In genomic region chr7:91787923-91788322, GRCh38 we compare ENCODE assay signal across 22 cellular contexts.
"Had no signal": no experiment of that assay in that cellular context is flagged by ENCODE, and none has a peak within 500 bp of the region (broad histone marks: within the 10 kb centered on the region; RNA-seq: fewer than 3 reads in every experiment).

No MANE protein-coding gene starts in this region.

- DNase-seq: naive B cell; naive thymus-derived CD8-positive, alpha-beta T cell; nephron progenitor cell; nucleus accumbens; pancreas; right cardiac atrium; right lobe of liver; sigmoid colon; small intestine; stimulated activated CD4-positive, alpha-beta T cell treated with anti-CD3 and anti-CD28 coated beads, Interleukin-15, amount 100 ng/mL, for 24 hours; stimulated activated CD4-positive, alpha-beta T cell treated with anti-CD3 and anti-CD28 coated beads, Interleukin-2, amount 100 ng/mL, for 24 hours; stimulated activated CD4-positive, alpha-beta T cell treated with anti-CD3 and anti-CD28 coated beads, Interleukin-2, amount 100 ng/mL, for 48 hours; stimulated activated CD4-positive, alpha-beta T cell treated with anti-CD3 and anti-CD28 coated beads, Interleukin-4, amount 100 ng/mL, for 24 hours; stimulated activated naive CD4-positive, alpha-beta T cell; stimulated activated naive CD8-positive, alpha-beta T cell treated with anti-CD3 and anti-CD28 coated beads, Interleukin-15, amount 100 ng/mL, for 72 hours; stimulated activated naive CD8-positive, alpha-beta T cell treated with anti-CD3 and anti-CD28 coated beads, Interleukin-15, Interleukin-2, amounts not matched to agents 100 U/mL and 50 U/mL, for 24 hours; substantia nigra; thyroid gland; trophoblast cell; upper lobe of left lung had no signal

- ATAC-seq: naive thymus-derived CD8-positive, alpha-beta T cell; natural killer cell treated with Interleukin-12 subunit alpha and Interleukin-12 subunit beta and Interleukin-15 and Interleukin-18, amount 100 ng/mL, for 72 hours; pancreas; right cardiac atrium; right lobe of liver; stimulated activated effector memory CD8-positive, alpha-beta T cell treated with anti-CD3 and anti-CD28 coated beads, Interleukin-12 subunit alpha, Interleukin-12 subunit beta, amount 100 ng/mL, for 72 hours; stimulated activated naive CD8-positive, alpha-beta T cell treated with anti-CD3 and anti-CD28 coated beads, Interleukin-15, amount 100 ng/mL, for 72 hours; stimulated activated naive CD8-positive, alpha-beta T cell treated with anti-CD3 and anti-CD28 coated beads, Interleukin-15, Interleukin-2, amounts not matched to agents 100 U/mL and 50 U/mL, for 24 hours had no signal
